ENCODE assay signal across 17 cellular contexts in genomic region chr7:150969483-150969874, GRCh38. TPM values are rescaled to one million over a fixed set of nuclear protein-coding genes. Genes with fewer than 3 reads are reported as not detected.
DNase-seq lines count a peak whose midpoint lies in the region; ATAC-seq and TF ChIP-seq lines count a peak whose summit lies in the region.
"Had no signal": no experiment of that assay in that cellular context is flagged by ENCODE, and none has a peak within 500 bp of the region (broad histone marks: within the 10 kb centered on the region; RNA-seq: fewer than 3 reads in every experiment).

No MANE protein-coding gene starts in this region.

- no peak overlapping the region; the same call in 1 of the 2 replicates for H3K14ac ChIP-seq in H9 (ENCODE audit: insufficient read depth, low read length)

- no peak overlapping the region for H3K4me3 Mint-ChIP-seq in H9
- H3K4me3 Mint-ChIP-seq: mesothelial cell of epicardium had no signal

- H4K20me1 ChIP-seq in H9 (ENCODE audit: control insufficient read depth, insufficient read depth, insufficient read length), result no peaks in the 10 kb centered on the region

- H3K79me1 ChIP-seq in H9 (ENCODE audit: insufficient read depth, low read depth, low read length, poor library complexity, severe bottlenecking), result no peaks in the 10 kb centered on the region

- H2BK120ac ChIP-seq in H9 (ENCODE audit: low read depth, low read length, poor library complexity, severe bottlenecking), result no peak overlapping the region

- intact Hi-C loops in sigmoid colon (cut with DNase I), result loop anchor here (5.0 to 10.0 kb wide), 2 partner anchors 58 to 595 kb away; partner anchors contain the start of genes ABCB8 and ZNF775

- no peak overlapping the region for H4K5ac ChIP-seq in H9 (ENCODE audit: insufficient read length, low read depth, low read length)

- TF ChIP-seq POLR2A in gastroesophageal sphincter (IDR thresholded peaks at IDR 0.05) (no peak), sigmoid colon (IDR thresholded peaks at IDR 0.05) (no peak)

- no peak overlapping the region for H3K4ac ChIP-seq in H9 (ENCODE audit: low read depth, low read length)

- TF ChIP-seq CTCF in gastroesophageal sphincter (IDR thresholded peaks at IDR 0.05) (no peak), sigmoid colon (IDR thresholded peaks at IDR 0.05) (no peak), H9 (conservative IDR thresholded peaks at IDR 0.05) (no peak)

- peaks cover 35% of the 10 kb centered on the region for H3K27me3 Mint-ChIP-seq in H9 (ENCODE audit: low read depth)

- H3K9me3 ChIP-seq in gastroesophageal sphincter (no peaks in the 10 kb centered on the region), sigmoid colon (no peaks in the 10 kb centered on the region), H9 (ENCODE audit: control insufficient read depth, low read depth, low read length) (no peaks in the 10 kb centered on the region)
- H3K9me3 ChIP-seq: A549 had no signal

- H3K4me1 ChIP-seq in gastroesophageal sphincter (peaks cover 0 to 99% (median 53%) of the 10 kb centered on the region in 3 donors), sigmoid colon (peaks cover 0 to 100% (median 98%) of the 10 kb centered on the region in 4 donors), H9 (ENCODE audit: insufficient read depth, low read length) (no peaks in the 10 kb centered on the region)
- H3K4me1 ChIP-seq: A549 had no signal

- no peak overlapping the region; a peak in 2 of 7 replicates for H3K27ac Mint-ChIP-seq in H9
- H3K27ac Mint-ChIP-seq: mesothelial cell of epicardium had no signal

- no peak overlapping the region for H3K4me2 ChIP-seq in H9 (ENCODE audit: insufficient read depth, insufficient read length, low read length)
- H3K4me2 ChIP-seq: A549, KMS-11 had no signal

- H3K23ac ChIP-seq in H9 (ENCODE audit: insufficient read length, low read depth, low read length), result no peak overlapping the region

- H3K27ac ChIP-seq in gastroesophageal sphincter, result peak overlapping the region in 3 of 4 donors; percentile 14 to 85 (median 30)
- H3K27ac ChIP-seq in sigmoid colon, result peak overlapping the region in 3 of 4 donors; percentile 89 to 97 (median 90)
- no peak overlapping the region for H3K27ac ChIP-seq in H9 (ENCODE audit: insufficient read length, low read depth, low read length)
- H3K27ac ChIP-seq: A549, KMS-11 had no signal

- no peak overlapping the region for H2AFZ ChIP-seq in H9 (ENCODE audit: low read length)

- no peak overlapping the region for H4K8ac ChIP-seq in H9 (replicated peaks; ENCODE audit: insufficient read length, low read depth, low read length)

- H3K9me3 Mint-ChIP-seq in H9, result no peaks in the 10 kb centered on the region
- H3K9me3 Mint-ChIP-seq: mesothelial cell of epicardium had no signal

- H2BK20ac ChIP-seq in H9 (ENCODE audit: low read depth, low read length, poor library complexity, severe bottlenecking), result no peak overlapping the region

- DNase-seq in NCI-H748 (lab: John Stamatoyannopoulos, UW; ENCODE audit: unreplicated experiment), result peak; percentile 64
- no peak for DNase-seq in NCI-H748 treated with DMSO at 0.1 percent for 48 hours (lab: John Stamatoyannopoulos, UW)
- peak; percentile 85 for DNase-seq in NCI-H345 treated with DMSO at 0.1 percent for 48 hours (lab: John Stamatoyannopoulos, UW; ENCODE audit: unreplicated experiment)
- DNase-seq in sigmoid colon, result no peak
- DNase-seq in activated CD4-positive, CD25-positive, alpha-beta regulatory T cell treated with anti-CD3 and anti-CD28 coated beads, Interleukin-2, amount 50 U/mL, for 72 hours, result no peak
- no peak for DNase-seq in H9
- DNase-seq: activated gamma-delta T cell, erythroblast, left colon, MV-4-11, NCI-H2227 treated with DMSO at 0.1 percent for 48 hours had no signal

- H3K56ac ChIP-seq in H9 (ENCODE audit: insufficient read length, low read depth, low read length), result no peak overlapping the region

- H3T11ph ChIP-seq in H9 (ENCODE audit: low read length), result no peak overlapping the region

- H3K9ac ChIP-seq in H9 (ENCODE audit: extremely low read depth, insufficient read length, low read length), result no peak overlapping the region
- H3K9ac ChIP-seq: KMS-11 had no signal

- ATAC-seq in gastroesophageal sphincter (no peak), HG03175 (IDR thresholded peaks at IDR 0.05; ENCODE audit: unreplicated experiment) (no peak)
- ATAC-seq: A549, left colon had no signal

- H3K4me3 ChIP-seq in gastroesophageal sphincter (no peak overlapping the region), sigmoid colon (no peak overlapping the region)
- H3K4me3 ChIP-seq: A549 had no signal

- H3K79me2 ChIP-seq in H9 (ENCODE audit: insufficient read depth, low read length), result no peaks in the 10 kb centered on the region

- no peak overlapping the region for H2BK5ac ChIP-seq in H9 (ENCODE audit: insufficient read length, low read length)

- no peak overlapping the region for H4K91ac ChIP-seq in H9 (ENCODE audit: insufficient read length, low read depth, low read length)

- peaks cover 34 to 54% of the 10 kb centered on the region in 2 experiments for H3K4me1 Mint-ChIP-seq in H9

- no peaks in the 10 kb centered on the region for H3K23me2 ChIP-seq in H9 (ENCODE audit: insufficient read length, low read depth, low read length, poor library complexity, severe bottlenecking)

- peaks cover 0 to 3% (median 0%) of the 10 kb centered on the region in 3 experiments; a peak in 3 of 7 replicates for H3K36me3 Mint-ChIP-seq in H9 (ENCODE audit: insufficient read depth in 1 of 3, low read depth in 3 of 3)
- H3K36me3 Mint-ChIP-seq: mesothelial cell of epicardium had no signal

- no peak overlapping the region for H2AK5ac ChIP-seq in H9 (ENCODE audit: insufficient read length, low read length)

- H3K27me3 ChIP-seq in gastroesophageal sphincter, result peaks cover 8% of the 10 kb centered on the region
- H3K27me3 ChIP-seq in sigmoid colon, result no peaks in the 10 kb centered on the region
- H3K27me3 ChIP-seq in H9 (ENCODE audit: insufficient read depth, low read length), result no peaks in the 10 kb centered on the region

- no peak for TF ChIP-seq EP300 in gastroesophageal sphincter (IDR thresholded peaks at IDR 0.05)
- no peak for TF ChIP-seq EP300 in sigmoid colon (IDR thresholded peaks at IDR 0.05)

- WGBS in gastroesophageal sphincter (ENCODE audit: low coverage in 1 of 2), 2 donors, result 17% methylated on average over 2 of the region's 7 CpGs; no CpG with 5 or more reads in 1 of the 2 donors
- WGBS in sigmoid colon, 2 donors, result 87 to 94% methylated on average over 7 of the region's 7 CpGs
- WGBS in H9 (ENCODE audit: extremely low coverage, insufficient read length, low lambda C conversion rate), result no CpG with 5 or more reads among the region's 7 CpGs

- H3K36me3 ChIP-seq in gastroesophageal sphincter, result no peaks in the 10 kb centered on the region
- H3K36me3 ChIP-seq in sigmoid colon, result no peaks in the 10 kb centered on the region

- no peak overlapping the region for H2BK12ac ChIP-seq in H9 (ENCODE audit: insufficient read length, low read depth, low read length)

- H3K18ac ChIP-seq in H9 (ENCODE audit: insufficient read length, low read depth, low read length), result no peak overlapping the region

- no peak overlapping the region for H2BK15ac ChIP-seq in H9 (ENCODE audit: low read depth, low read length)

RNA-seq across cellular contexts. Expression of gene KCNH2, which starts 8.6 kb away (rescaled TPM):
- total RNA-seq in gastroesophageal sphincter (10 to 100 TPM; 26.6 to 63.8 (median 36.3) TPM), sigmoid colon (100 to 1,000 TPM in 1 of 4 donors, 10 to 100 TPM in 3; 40.6 to 107 (median 85.2) TPM), H9 (2021) (4.3 and 4.5 TPM in 2 replicates)
- polyA plus RNA-seq in sigmoid colon, result 1 to 10 TPM in 2 of 3 donors, under 1 TPM in 1; 0.46 to 7.3 (median 1.2) TPM

RNA-seq across cellular contexts. Expression of gene NOS3, which starts 21.3 kb away (rescaled TPM):
- 10 to 100 TPM in 2 of 4 donors, 1 to 10 TPM in 2; 6.8 to 29.4 (median 13.5) TPM for total RNA-seq in gastroesophageal sphincter
- total RNA-seq in sigmoid colon, result 1 to 10 TPM; 1.3 to 7.2 (median 2.9) TPM
- polyA plus RNA-seq in sigmoid colon, result 1 to 10 TPM in 2 of 3 donors, under 1 TPM in 1; 0.23 to 6.1 (median 1.2) TPM
- total RNA-seq in H9 (2021), result 4.5 and 4.7 TPM in 2 replicates
- polyA plus RNA-seq: neural cell had no signal

RNA-seq across cellular contexts. Expression of gene ATG9B, which starts 54.8 kb away (rescaled TPM):
- total RNA-seq in gastroesophageal sphincter (under 1 TPM in 2 of 4 donors, not detected in 2; 0.15 to 0.31 TPM), sigmoid colon (not detected), H9 (2021) (1.5 and 2.0 TPM in 2 replicates)
- polyA plus RNA-seq in sigmoid colon, result 1 to 10 TPM in 2 of 3 donors, not detected in 1; 1.2 to 1.6 TPM

RNA-seq across cellular contexts. Expression of gene ABCB8, which starts 58.8 kb away (rescaled TPM):
- total RNA-seq in gastroesophageal sphincter (10 to 100 TPM; 13.2 to 33.0 (median 18.8) TPM), sigmoid colon (10 to 100 TPM in 3 of 4 donors, 1 to 10 TPM in 1; 9.7 to 20.8 (median 19.5) TPM), H9 (2021) (22.1 and 23.9 TPM in 2 replicates)
- 10 to 100 TPM in 1 of 3 donors, 1 to 10 TPM in 2; 3.0 to 32.8 (median 5.3) TPM for polyA plus RNA-seq in sigmoid colon

Comparison
In these comparisons a context has a peak if more than half of its experiments do, and no peak if none do; other contexts are left out.
1. DNase-seq: peak in NCI-H748 (single experiment) and NCI-H345 treated with DMSO at 0.1 percent for 48 hours (single experiment); none in NCI-H748 treated with DMSO at 0.1 percent for 48 hours (single experiment), sigmoid colon (single experiment), activated CD4-positive, CD25-positive, alpha-beta regulatory T cell treated with anti-CD3 and anti-CD28 coated beads, Interleukin-2, amount 50 U/mL, for 72 hours (single experiment) and H9 (single experiment).